In genomic region chr6:140677781-140678528, GRCh38 we compare ENCODE assay signal across 1 cellular context.
TF ChIP-seq lines count a peak whose summit lies in the region.

No MANE protein-coding gene starts in this region.

TF ChIP-seq in endothelial cell of umbilical vein, 7 proteins besides CTCF, POLR2A, EP300 and RAD21:
- TF ChIP-seq JUN (IDR thresholded peaks at IDR 0.05; ENCODE audit: borderline replicate concordance, insufficient read depth, insufficient read length, low read depth), result no peak
- no peak for TF ChIP-seq MAX (IDR thresholded peaks at IDR 0.05; ENCODE audit: insufficient read depth, insufficient read length)
- no peak for TF ChIP-seq GATA2 (IDR thresholded peaks at IDR 0.05; ENCODE audit: insufficient read depth, insufficient read length, low read depth, low read length)
- TF ChIP-seq POLR2AphosphoS5 (IDR thresholded peaks at IDR 0.05; ENCODE audit: insufficient read depth, low read depth, low read length), result no peak
- TF ChIP-seq EZH2 (IDR thresholded peaks at IDR 0.05; ENCODE audit: borderline replicate concordance, low read depth, low read length, severe bottlenecking), result no peak
- TF ChIP-seq MYC (IDR thresholded peaks at IDR 0.05; ENCODE audit: low read depth, low read length), result no peak
- TF ChIP-seq FOS (IDR thresholded peaks at IDR 0.05; ENCODE audit: borderline replicate concordance, insufficient read depth, low read length), result no peak
